1 cellular context compared by ENCODE assay signal in genomic region chr13:98267080-98267912, GRCh38.
TF ChIP-seq lines count a peak whose summit lies in the region.

No MANE protein-coding gene starts in this region.

TF ChIP-seq in HepG2, 621 proteins besides CTCF, POLR2A, EP300 and RAD21 (continued from another document and continues in another):
- TF ChIP-seq IRF1 (CRISPR knock-in tag; IDR thresholded peaks at IDR 0.05; ENCODE audit: low read depth) (no peak), ZNF784 (CRISPR knock-in tag; IDR thresholded peaks at IDR 0.05; ENCODE audit: borderline replicate concordance) (peak; percentile 55), RELA (CRISPR knock-in tag; IDR thresholded peaks at IDR 0.05) (no peak), REPIN1 (CRISPR knock-in tag; IDR thresholded peaks at IDR 0.05; ENCODE audit: borderline replicate concordance, low read depth) (peak; percentile 63; the same call in 1 of the 2 replicates), ZNF713 (CRISPR knock-in tag; IDR thresholded peaks at IDR 0.05) (no peak), ZNF430 (CRISPR knock-in tag; IDR thresholded peaks at IDR 0.05) (no peak), MTF2 (CRISPR knock-in tag; IDR thresholded peaks at IDR 0.05; ENCODE audit: borderline replicate concordance) (no peak), REL (CRISPR knock-in tag; conservative IDR thresholded peaks at IDR 0.05) (no peak), ZC3H13 (CRISPR knock-in tag; IDR thresholded peaks at IDR 0.05) (no peak), CBFB (CRISPR knock-in tag; IDR thresholded peaks at IDR 0.05) (no peak), TOE1 (CRISPR knock-in tag; IDR thresholded peaks at IDR 0.05) (no peak), GATAD2A (CRISPR knock-in tag; IDR thresholded peaks at IDR 0.05) (peak; percentile 93), ISL2 (CRISPR knock-in tag; IDR thresholded peaks at IDR 0.05) (peak; percentile 53), ZNF576 (CRISPR knock-in tag; IDR thresholded peaks at IDR 0.05) (no peak), LRRFIP1 (CRISPR knock-in tag; conservative IDR thresholded peaks at IDR 0.05) (no peak), PRDM4 (CRISPR knock-in tag; IDR thresholded peaks at IDR 0.05; ENCODE audit: borderline replicate concordance) (no peak), AFF4 (CRISPR knock-in tag; IDR thresholded peaks at IDR 0.05) (0 out of 2 replicates have a peak, but pooled peaks have one; percentile 66), YEATS4 (CRISPR knock-in tag; IDR thresholded peaks at IDR 0.05; ENCODE audit: borderline replicate concordance) (peak; percentile 59; the same call in 1 of the 2 replicates), HES4 (CRISPR knock-in tag; IDR thresholded peaks at IDR 0.05; ENCODE audit: borderline replicate concordance) (no peak), TAF1 (CRISPR knock-in tag; IDR thresholded peaks at IDR 0.05) (peak; percentile 68; the same call in 1 of the 2 replicates), ZMAT5 (CRISPR knock-in tag; IDR thresholded peaks at IDR 0.05; ENCODE audit: borderline replicate concordance, low read depth) (no peak), ZHX2 (IDR thresholded peaks at IDR 0.05; ENCODE audit: low read depth) (no peak), ZHX2 (CRISPR knock-in tag; IDR thresholded peaks at IDR 0.05; ENCODE audit: borderline replicate concordance) (no peak; the same call in 1 of the 2 replicates), HDAC2 (CRISPR knock-in tag; IDR thresholded peaks at IDR 0.05) (peak; percentile 87), ZNF737 (CRISPR knock-in tag; IDR thresholded peaks at IDR 0.05; ENCODE audit: borderline replicate concordance) (no peak), ZNF10 (CRISPR knock-in tag; IDR thresholded peaks at IDR 0.05; ENCODE audit: borderline replicate concordance, low read depth) (no peak), E2F5 (CRISPR knock-in tag; conservative IDR thresholded peaks at IDR 0.05) (no peak), ZNF282 (IDR thresholded peaks at IDR 0.05; ENCODE audit: partially characterized antibody) (no peak), KLF15 (CRISPR knock-in tag; IDR thresholded peaks at IDR 0.05; ENCODE audit: borderline replicate concordance) (no peak), ZFX (CRISPR knock-in tag; IDR thresholded peaks at IDR 0.05; ENCODE audit: low read depth) (peak; percentile 84), ZNF691 (CRISPR knock-in tag; IDR thresholded peaks at IDR 0.05; ENCODE audit: borderline replicate concordance, low read depth) (no peak; the same call in 1 of the 2 replicates), LBX2 (CRISPR knock-in tag; IDR thresholded peaks at IDR 0.05; ENCODE audit: borderline replicate concordance) (no peak), TP53 (CRISPR knock-in tag; conservative IDR thresholded peaks at IDR 0.05) (no peak), ZSCAN12 (CRISPR knock-in tag; IDR thresholded peaks at IDR 0.05) (no peak), ZNF616 (CRISPR knock-in tag; IDR thresholded peaks at IDR 0.05; ENCODE audit: low read depth) (no peak), SRSF4 (IDR thresholded peaks at IDR 0.05; ENCODE audit: low read depth, low read length, poor library complexity, severe bottlenecking) (no peak), ZNF746 (CRISPR knock-in tag; IDR thresholded peaks at IDR 0.05) (peak; percentile 54; the same call in 1 of the 2 replicates), MIXL1 (CRISPR knock-in tag; IDR thresholded peaks at IDR 0.05) (peak; percentile 43), ZNF549 (CRISPR knock-in tag; IDR thresholded peaks at IDR 0.05) (no peak), SCMH1 (CRISPR knock-in tag; IDR thresholded peaks at IDR 0.05; ENCODE audit: borderline replicate concordance) (no peak), ZNF674 (CRISPR knock-in tag; IDR thresholded peaks at IDR 0.05; ENCODE audit: low read depth) (no peak), TBX3 (IDR thresholded peaks at IDR 0.05; ENCODE audit: borderline replicate concordance) (no peak), ZBTB7A (CRISPR knock-in tag; IDR thresholded peaks at IDR 0.05) (0 out of 2 replicates have a peak, but pooled peaks have one; percentile 40)
